28 cellular contexts compared by ENCODE assay signal in the genomic region with DNA sequence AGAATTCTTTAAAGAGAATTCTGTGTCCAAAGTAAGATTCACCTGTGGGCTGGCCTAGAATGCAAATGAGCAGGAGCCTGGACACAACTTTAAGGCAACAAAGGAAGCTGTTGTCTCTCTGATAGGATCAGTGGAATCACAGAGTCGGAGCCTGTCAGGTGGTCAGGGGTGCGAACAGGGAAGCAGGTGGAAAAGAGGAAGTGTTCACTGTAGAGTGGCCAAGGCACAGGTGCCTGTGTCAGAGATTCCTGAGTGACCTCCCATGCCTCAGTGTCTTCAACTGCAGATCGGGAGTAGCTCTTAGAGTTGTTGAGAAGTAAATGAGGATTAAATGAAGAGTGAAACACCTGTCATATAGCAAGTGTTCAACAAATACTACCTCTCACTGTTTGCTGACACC. TPM values are rescaled to one million over a fixed set of nuclear protein-coding genes. Genes with fewer than 3 reads are reported as not detected.
"Had no signal": no experiment of that assay in that cellular context is flagged by ENCODE, and none has a peak within 500 bp of the region (broad histone marks: within the 10 kb centered on the region; RNA-seq: fewer than 3 reads in every experiment).

No MANE protein-coding gene starts in this region.

- DNase-seq: activated CD4-positive, alpha-beta memory T cell treated with anti-CD3 and anti-CD28 coated beads for 36 hours; activated CD4-positive, alpha-beta T cell treated with anti-CD3 and anti-CD28 coated beads, Interleukin-2, amount 10 ng/mL, durations not matched to agents 24 days and 14 days; activated CD4-positive, CD25-positive, alpha-beta regulatory T cell treated with anti-CD3 and anti-CD28 coated beads, Interleukin-2, amount 50 U/mL, for 72 hours; activated CD8-positive, alpha-beta memory T cell treated with anti-CD3 and anti-CD28 coated beads for 24 hours; activated effector memory CD4-positive, alpha-beta T cell treated with anti-CD3 and anti-CD28 coated beads, Interleukin-2, amount 50 U/mL, for 16 hours; activated naive CD4-positive, alpha-beta T cell treated with Interleukin-2 at 50 U/mL for 16 hours; activated naive CD8-positive, alpha-beta T cell treated with anti-CD3 and anti-CD28 coated beads, Interleukin-2, amount 50 U/mL, for 24 hours; activated T-cell treated with anti-CD3 and anti-CD28 coated beads, Interleukin-2, amount 50 U/mL, for 4 hours; amniotic stem cell; body of pancreas; central memory CD4-positive, alpha-beta T cell; Karpas-422; MM.1S; NCI-H1092; NCI-H1417; NCI-H1930; NCI-H2171; NCI-H774; T-helper 1 cell had no signal

- H3K4me3 ChIP-seq: ascending aorta, body of pancreas, SK-N-MC had no signal

- H3K4me1 Mint-ChIP-seq: activated CD4-positive, alpha-beta T cell treated with anti-CD3 and anti-CD28 coated beads, Interleukin-2, amount 10 ng/mL, durations not matched to agents 24 days and 14 days; activated naive CD8-positive, alpha-beta T cell treated with anti-CD3 and anti-CD28 coated beads, Interleukin-2, amount 50 U/mL, for 24 hours had no signal

- H3K27ac ChIP-seq: body of pancreas, SK-N-MC had no signal

- FAIRE-seq: bronchial epithelial cell had no signal

- H3K9me3 ChIP-seq: ascending aorta, body of pancreas had no signal

- H3K27me3 ChIP-seq: ascending aorta, body of pancreas had no signal

- H3K36me3 Mint-ChIP-seq: activated CD4-positive, alpha-beta memory T cell treated with anti-CD3 and anti-CD28 coated beads for 36 hours; activated naive CD4-positive, alpha-beta T cell treated with anti-CD3 and anti-CD28 coated beads, Interleukin-2, amount 50 U/mL, for 72 hours had no signal

- H3K9me3 Mint-ChIP-seq: activated CD4-positive, alpha-beta memory T cell treated with anti-CD3 and anti-CD28 coated beads for 36 hours; activated CD4-positive, alpha-beta T cell treated with anti-CD3 and anti-CD28 coated beads, Interleukin-2, amount 10 ng/mL, durations not matched to agents 24 days and 14 days; activated naive CD4-positive, alpha-beta T cell treated with anti-CD3 and anti-CD28 coated beads, Interleukin-2, amount 50 U/mL, for 72 hours; activated naive CD8-positive, alpha-beta T cell treated with anti-CD3 and anti-CD28 coated beads, Interleukin-2, amount 50 U/mL, for 24 hours; activated T-cell treated with anti-CD3 and anti-CD28 coated beads, Interleukin-2, amount 50 U/mL, for 4 hours had no signal

- ATAC-seq: activated naive CD4-positive, alpha-beta T cell treated with anti-CD3 and anti-CD28 coated beads, Interleukin-2, amount 50 U/mL, for 72 hours; activated naive CD8-positive, alpha-beta T cell treated with anti-CD3 and anti-CD28 coated beads, Interleukin-2, amount 50 U/mL, for 24 hours; activated T-cell treated with anti-CD3 and anti-CD28 coated beads, Interleukin-2, amount 50 U/mL, for 4 hours; body of pancreas; Right ventricle myocardium inferior had no signal

- H3K4me3 Mint-ChIP-seq: activated CD4-positive, alpha-beta memory T cell treated with anti-CD3 and anti-CD28 coated beads for 36 hours; activated CD4-positive, alpha-beta T cell treated with anti-CD3 and anti-CD28 coated beads, Interleukin-2, amount 10 ng/mL, durations not matched to agents 24 days and 14 days; activated naive CD8-positive, alpha-beta T cell treated with anti-CD3 and anti-CD28 coated beads, Interleukin-2, amount 50 U/mL, for 24 hours; activated T-cell treated with anti-CD3 and anti-CD28 coated beads, Interleukin-2, amount 50 U/mL, for 4 hours had no signal

- H3K36me3 ChIP-seq: ascending aorta had no signal

- H3K27ac Mint-ChIP-seq: activated CD4-positive, alpha-beta memory T cell treated with anti-CD3 and anti-CD28 coated beads for 36 hours; activated CD4-positive, alpha-beta T cell treated with anti-CD3 and anti-CD28 coated beads, Interleukin-2, amount 10 ng/mL, durations not matched to agents 24 days and 14 days; activated naive CD4-positive, alpha-beta T cell treated with anti-CD3 and anti-CD28 coated beads, Interleukin-2, amount 50 U/mL, for 72 hours; activated naive CD8-positive, alpha-beta T cell treated with anti-CD3 and anti-CD28 coated beads, Interleukin-2, amount 50 U/mL, for 24 hours had no signal

RNA-seq across cellular contexts. Expression of a gene that starts 48.8 kb away (rescaled TPM):
- total RNA-seq: activated CD4-positive, alpha-beta memory T cell treated with anti-CD3 and anti-CD28 coated beads for 36 hours; activated CD4-positive, alpha-beta T cell treated with anti-CD3 and anti-CD28 coated beads, Interleukin-2, amount 10 ng/mL, durations not matched to agents 24 days and 14 days; activated naive CD4-positive, alpha-beta T cell treated with anti-CD3 and anti-CD28 coated beads, Interleukin-2, amount 50 U/mL, for 72 hours; activated T-cell treated with anti-CD3 and anti-CD28 coated beads, Interleukin-2, amount 50 U/mL, for 4 hours; bronchial epithelial cell; NCI-H460; OCI-LY7; RPMI7951; T-helper 2 cell treated with Interferon-gamma antibody and Interleukin-4, amounts not matched to agents 100 ng/mL and 5 ng/mL, for 36 hours had no signal
